Comparison of ENCODE assay signal across 9 cellular contexts in genomic region chr13:114124921-114125320, GRCh38. TPM values are rescaled to one million over a fixed set of nuclear protein-coding genes. Genes with fewer than 3 reads are reported as not detected.
DNase-seq lines count a peak whose midpoint lies in the region; ATAC-seq and TF ChIP-seq lines count a peak whose summit lies in the region.
"Had no signal": no experiment of that assay in that cellular context is flagged by ENCODE, and none has a peak within 500 bp of the region (broad histone marks: within the 10 kb centered on the region; RNA-seq: fewer than 3 reads in every experiment).

No MANE protein-coding gene starts in this region.

- no peak overlapping the region for H3K27ac ChIP-seq in adrenal gland

- no peaks in the 10 kb centered on the region for H3K9me3 ChIP-seq in MG63
- H3K9me3 ChIP-seq in adrenal gland (replicated peaks in 1 of 3), result no peaks in the 10 kb centered on the region

- no peak for ATAC-seq in GM21526 (IDR thresholded peaks at IDR 0.05; ENCODE audit: low FRiP score, unreplicated experiment)
- ATAC-seq in HG02610 (IDR thresholded peaks at IDR 0.05; ENCODE audit: unreplicated experiment), result no peak

- H3K27me3 ChIP-seq in MG63, result no peaks in the 10 kb centered on the region
- H3K27me3 ChIP-seq in adrenal gland, result peaks cover 6% of the 10 kb centered on the region

- WGBS in adrenal gland, 4 donors, result 74 to 83% (median 77%) methylated on average over 9 of the region's 9 CpGs

- peak; percentile 83 for DNase-seq in A172 (ENCODE audit: low spot score)
- peak; percentile 54 for DNase-seq in MG63
- peak; percentile 66 for DNase-seq in activated T-cell treated with anti-CD3 and anti-CD28 coated beads for 4 hours
- peak; percentile 84 to 89 for DNase-seq in foreskin fibroblast
- DNase-seq in adrenal gland, result no peak
- no peak for DNase-seq in NCI-H748 treated with DMSO at 0.1 percent for 48 hours (lab: John Stamatoyannopoulos, UW)

- H3K4me1 ChIP-seq in adrenal gland (replicated peaks in 1 of 2), result peaks cover 0 to 19% of the 10 kb centered on the region in 2 donors

- TF ChIP-seq CTCF in foreskin fibroblast (IDR thresholded peaks at IDR 0.05; ENCODE audit: low read depth, low read length) (no peak), adrenal gland (IDR thresholded peaks at IDR 0.05) (no peak)

- no peak overlapping the region for H3K4me3 ChIP-seq in MG63
- no peak overlapping the region for H3K4me3 ChIP-seq in foreskin fibroblast (ENCODE audit: low read depth in 1 of 2, low read length in 2 of 2)
- no peak overlapping the region for H3K4me3 ChIP-seq in adrenal gland

- TF ChIP-seq POLR2A in adrenal gland (IDR thresholded peaks at IDR 0.05), result no peak

- intact Hi-C loops in adrenal gland (cut with DNase I), result no loop called here

- H3K36me3 ChIP-seq in MG63, result peaks cover 5% of the 10 kb centered on the region
- no peaks in the 10 kb centered on the region for H3K36me3 ChIP-seq in adrenal gland (replicated peaks in 1 of 2)

RNA-seq across cellular contexts. Expression of gene RASA3, which starts 7.5 kb away (rescaled TPM):
- 17.8 and 21.4 TPM in 2 replicates for total RNA-seq in A172 (2014; rRNA removed; shearing (Covaris generic))
- 18.8 and 21.7 TPM in 2 replicates for total RNA-seq in MG63 (2014; rRNA removed; shearing (Covaris generic); ENCODE audit: low replicate concordance)
- 10 to 100 TPM in 2 of 8 donors, 1 to 10 TPM in 6; 5.0 to 11.7 (median 8.0) TPM for total RNA-seq in adrenal gland
- polyA plus RNA-seq in adrenal gland, result 1 to 10 TPM; 2.9 to 8.2 (median 5.4) TPM

RNA-seq across cellular contexts. Expression of gene CFAP97D2, which starts 54.1 kb away (rescaled TPM):
- not detected in 2 replicates for total RNA-seq in A172 (2014; rRNA removed; shearing (Covaris generic))
- total RNA-seq in MG63 (2014; rRNA removed; shearing (Covaris generic); ENCODE audit: low replicate concordance), result not detected in 2 replicates
- total RNA-seq in adrenal gland, result not detected
- not detected for polyA plus RNA-seq in adrenal gland
- polyA plus RNA-seq: neural cell had no signal

Comparison
In these comparisons a context has a peak if more than half of its experiments do, and no peak if none do; other contexts are left out.
1. DNase-seq: peak in A172 (single experiment), MG63 (single experiment), activated T-cell treated with anti-CD3 and anti-CD28 coated beads for 4 hours (single experiment) and foreskin fibroblast (2 of 2); none in adrenal gland (0 of 7) and NCI-H748 treated with DMSO at 0.1 percent for 48 hours (single experiment).